8 cellular contexts compared by ENCODE assay signal in genomic region chr17:18681767-18682571, GRCh38. TPM values are rescaled to one million over a fixed set of nuclear protein-coding genes. Genes with fewer than 3 reads are reported as not detected.
DNase-seq lines count a peak whose midpoint lies in the region; ATAC-seq and TF ChIP-seq lines count a peak whose summit lies in the region.
"Not testable (repeated sequence)": the region's sequence is repeated elsewhere in the genome, so short reads cannot be mapped to it uniquely, and the experiment has no call there.

Gene FOXO3B (minus strand): TSS chr17:18682314. CDS start chr17:18681651, 663 bp downstream.

- peak within 1 kb of the TSS; percentile 72 for H3K4me3 Mint-ChIP-seq in T-helper 17 cell

- H3K9me3 ChIP-seq in T-helper 17 cell (ENCODE audit: control insufficient read depth, low read length, poor library complexity, severe bottlenecking); ascending aorta; left ventricle myocardium inferior (replicated peaks); tibial artery: not testable (repeated sequence)

- H3K27ac ChIP-seq in ascending aorta = peak within 1 kb of the TSS in 1 of 2 donors; percentile 38
- peak within 1 kb of the TSS; percentile 44 for H3K27ac ChIP-seq in left ventricle myocardium inferior (replicated peaks)
- peak within 1 kb of the TSS; percentile 41 to 70 for H3K27ac ChIP-seq in tibial artery

- ATAC-seq in HG02852 (IDR thresholded peaks at IDR 0.05; ENCODE audit: unreplicated experiment) = peak; percentile 91
- peak; percentile 87 for ATAC-seq in T-helper 17 cell

- H3K27ac Mint-ChIP-seq in T-helper 17 cell = not testable (repeated sequence)

- not testable (repeated sequence) for H3K36me3 ChIP-seq in ascending aorta, left ventricle myocardium inferior, tibial artery

- not testable (repeated sequence) for H3K27me3 Mint-ChIP-seq in T-helper 17 cell

- TF ChIP-seq CTCF in ascending aorta (IDR thresholded peaks at IDR 0.05); left ventricle myocardium inferior (IDR thresholded peaks at IDR 0.05; ENCODE audit: borderline replicate concordance); tibial artery (IDR thresholded peaks at IDR 0.05): not testable (repeated sequence)

- intact Hi-C loops in ascending aorta (cut with DNase I); left ventricle myocardium inferior (cut with micrococcal nuclease); tibial artery (cut with DNase I; ENCODE audit: low total_unique reads): not testable (repeated sequence)

- H3K4me3 ChIP-seq in ascending aorta = peak within 1 kb of the TSS; percentile 55 to 71
- H3K4me3 ChIP-seq in left ventricle myocardium inferior = peak within 1 kb of the TSS; percentile 66
- peak within 1 kb of the TSS; percentile 57 to 61 for H3K4me3 ChIP-seq in tibial artery

- not testable (repeated sequence) for H3K4me1 ChIP-seq in ascending aorta, left ventricle myocardium inferior, tibial artery

- peak; percentile 35 for TF ChIP-seq POLR2A in GM15510 (IDR thresholded peaks at IDR 0.05; ENCODE audit: borderline replicate concordance, extremely low read depth, insufficient read length)

- DNase-seq in NCI-H146 (lab: John Stamatoyannopoulos, UW) = peak; percentile 97
- DNase-seq in T-helper 17 cell = peak; percentile 18 to 62 (median 61)
- peak; percentile 67 to 96 for DNase-seq in ascending aorta (ENCODE audit: low spot score in 2 of 2)
- peak; percentile 37 for DNase-seq in left ventricle myocardium inferior
- DNase-seq in pons (ENCODE audit: low spot score) = peak; percentile 86
- peak; percentile 74 to 79 for DNase-seq in tibial artery

- not testable (repeated sequence) for H3K36me3 Mint-ChIP-seq in T-helper 17 cell (ENCODE audit: low read depth)

- H3K4me1 Mint-ChIP-seq in T-helper 17 cell = not testable (repeated sequence)

- H3K27me3 ChIP-seq in ascending aorta; left ventricle myocardium inferior (ENCODE audit: low read depth); tibial artery: not testable (repeated sequence)

RNA-seq across cellular contexts. Expression of gene FOXO3B, which starts in this region (rescaled TPM):
- total RNA-seq in T-helper 17 cell (1 to 10 TPM; 4.5 to 4.6 TPM), ascending aorta (2.0 TPM), left ventricle myocardium inferior (0.88 TPM)

Comparison
In these comparisons a context has a peak if more than half of its experiments do, and no peak if none do; other contexts are left out.
1. Peak in DNase-seq, H3K4me3 ChIP-seq and H3K27ac ChIP-seq in left ventricle myocardium inferior; RNA of the gene not detected or under 1 TPM.
2. DNase-seq: peak in every context shown above with its lines; median percentile 97 in NCI-H146; 86 in pons; 82 in ascending aorta; 76 in tibial artery; 61 in T-helper 17 cell; 37 in left ventricle myocardium inferior.